In the genomic region with DNA sequence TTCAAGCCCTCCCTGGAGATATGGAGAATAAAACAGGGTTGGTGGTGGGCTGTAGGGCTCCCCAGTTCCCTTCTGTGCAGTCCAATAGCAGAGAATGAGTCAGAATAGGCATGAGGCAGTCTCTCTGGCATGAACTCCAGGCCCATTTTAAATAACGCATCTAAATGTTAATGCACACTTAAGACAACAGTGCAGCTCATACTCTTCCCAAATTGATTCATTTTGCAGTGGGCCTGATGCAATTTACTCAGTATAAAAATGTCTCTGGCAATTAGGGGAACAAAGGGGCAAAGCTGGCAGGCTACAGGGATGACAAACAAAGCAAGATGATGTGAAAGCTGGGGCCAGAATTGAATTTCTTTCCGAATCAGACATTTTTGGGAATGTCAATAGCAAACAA, we compare ENCODE assay signal across 26 cellular contexts.
A peak's percentile ranks its signal among the peaks of the same experiment; 100 is the strongest.
DNase-seq lines count a peak whose midpoint lies in the region; ATAC-seq, FAIRE-seq and TF ChIP-seq lines count a peak whose summit lies in the region.
"Had no signal": no experiment of that assay in that cellular context is flagged by ENCODE, and none has a peak within 500 bp of the region (broad histone marks: within the 10 kb centered on the region; RNA-seq: fewer than 3 reads in every experiment).

No MANE protein-coding gene starts in this region.

- DNase-seq in BE2C = peak; percentile 51
- DNase-seq in NCI-H226 = peak; percentile 22
- peak; percentile 66 for DNase-seq in iris pigment epithelial cell (ENCODE audit: low read depth)
- DNase-seq in NCI-H1436 (lab: John Stamatoyannopoulos, UW) = no peak
- no peak for DNase-seq in pancreas
- DNase-seq: activated CD4-positive, alpha-beta T cell treated with anti-CD3 and anti-CD28 coated beads for 4 hours; CD4-positive, alpha-beta memory T cell; DMS153; GF-D8; hippocampal formation; left ventricle myocardium superior; midbrain; NCI-H187 treated with DMSO at 0.1 percent for 48 hours; NCI-H446 treated with DMSO at 0.1 percent for 48 hours; sigmoid colon; SJCRH30 had no signal

- WGBS in pancreas, 2 donors = 91 to 95% methylated on average over 2 of the region's 2 CpGs

- ATAC-seq in GM18502 (IDR thresholded peaks at IDR 0.05; ENCODE audit: poor library complexity, unreplicated experiment) (no peak), pancreas (no peak)
- ATAC-seq: left ventricle myocardium superior; natural killer cell treated with Interleukin-12 subunit alpha and Interleukin-12 subunit beta and Interleukin-15 and Interleukin-18, amount 100 ng/mL, for 72 hours; Panc1 had no signal

- peak overlapping the region in 3 of 5 experiments; percentile 68 to 94 (median 71) for H3K27ac Mint-ChIP-seq in brain
- H3K27ac Mint-ChIP-seq: activated naive CD4-positive, alpha-beta T cell treated with anti-CD3 and anti-CD28 coated beads, Interleukin-2, amount 50 U/mL, for 24 hours; CD4-positive, alpha-beta memory T cell; dendritic cell treated with granulocyte-macrophage colony-stimulating factor and Interleukin-4, amounts not matched to agents 40 ng/mL and 50 ng/mL, for 4 days; natural killer cell treated with Interleukin-12 subunit alpha and Interleukin-12 subunit beta and Interleukin-15 and Interleukin-18, amount 100 ng/mL, for 72 hours; T-helper 1 cell treated with Interleukin-12 subunit alpha and Interleukin-12 subunit beta and Interleukin-4 antibody, amounts not matched to agents 30 μg/mL and 1 μg/mL, for 36 hours had no signal

- peaks cover 8% of the 10 kb centered on the region for H3K36me3 Mint-ChIP-seq in brain
- H3K36me3 Mint-ChIP-seq: activated naive CD4-positive, alpha-beta T cell treated with anti-CD3 and anti-CD28 coated beads, Interleukin-2, amount 50 U/mL, for 24 hours; CD4-positive, alpha-beta memory T cell; natural killer cell treated with Interleukin-12 subunit alpha and Interleukin-12 subunit beta and Interleukin-15 and Interleukin-18, amount 100 ng/mL, for 72 hours had no signal

- H3K36me3 ChIP-seq in BE2C (no peaks in the 10 kb centered on the region), pancreas (no peaks in the 10 kb centered on the region)
- H3K36me3 ChIP-seq: sigmoid colon had no signal

- peak overlapping the region in 1 of 5 experiments; percentile 33 for H3K4me3 Mint-ChIP-seq in brain
- H3K4me3 Mint-ChIP-seq: activated naive CD4-positive, alpha-beta T cell treated with anti-CD3 and anti-CD28 coated beads, Interleukin-2, amount 50 U/mL, for 24 hours; CD4-positive, alpha-beta memory T cell; dendritic cell treated with granulocyte-macrophage colony-stimulating factor and Interleukin-4, amounts not matched to agents 40 ng/mL and 50 ng/mL, for 4 days; natural killer cell treated with Interleukin-12 subunit alpha and Interleukin-12 subunit beta and Interleukin-15 and Interleukin-18, amount 100 ng/mL, for 72 hours; T-helper 1 cell treated with Interleukin-12 subunit alpha and Interleukin-12 subunit beta and Interleukin-4 antibody, amounts not matched to agents 30 μg/mL and 1 μg/mL, for 36 hours had no signal

- peaks cover 22% of the 10 kb centered on the region for H3K4me1 Mint-ChIP-seq in brain
- H3K4me1 Mint-ChIP-seq: activated naive CD4-positive, alpha-beta T cell treated with anti-CD3 and anti-CD28 coated beads, Interleukin-2, amount 50 U/mL, for 24 hours had no signal

- H3K9me3 Mint-ChIP-seq in brain = peaks cover 7 to 11% (median 8%) of the 10 kb centered on the region in 5 experiments
- H3K9me3 Mint-ChIP-seq: dendritic cell treated with granulocyte-macrophage colony-stimulating factor and Interleukin-4, amounts not matched to agents 40 ng/mL and 50 ng/mL, for 4 days; T-helper 1 cell treated with Interleukin-12 subunit alpha and Interleukin-12 subunit beta and Interleukin-4 antibody, amounts not matched to agents 30 μg/mL and 1 μg/mL, for 36 hours had no signal

- FAIRE-seq in pancreas (lab: Jason Lieb, UNC) = no peak
- FAIRE-seq: frontal cortex had no signal

- no peak overlapping the region for H3K27ac ChIP-seq in pancreas
- H3K27ac ChIP-seq: KMS-11, parathyroid adenoma, sigmoid colon, SJCRH30 had no signal

- H3K4me1 ChIP-seq in BE2C (peaks cover 26% of the 10 kb centered on the region), pancreas (peaks cover 6 to 11% (median 10%) of the 10 kb centered on the region in 3 donors)
- H3K4me1 ChIP-seq: sigmoid colon, SJCRH30 had no signal

- H3K27me3 ChIP-seq in BE2C (no peaks in the 10 kb centered on the region), pancreas (no peaks in the 10 kb centered on the region)
- H3K27me3 ChIP-seq: sigmoid colon, SJCRH30 had no signal

- no peak overlapping the region for H3K4me3 ChIP-seq in BE2C (ENCODE audit: low read depth, low read length)
- H3K4me3 ChIP-seq in pancreas = no peak overlapping the region
- H3K4me3 ChIP-seq: sigmoid colon, SJCRH30 had no signal

- H3K9me3 ChIP-seq in BE2C (no peaks in the 10 kb centered on the region), pancreas (no peaks in the 10 kb centered on the region)
- H3K9me3 ChIP-seq: sigmoid colon had no signal

- intact Hi-C loops in pancreas (cut with DNase I) = no loop called here

- TF ChIP-seq CTCF in BE2C (IDR thresholded peaks at IDR 0.05; ENCODE audit: low read depth, low read length) = no peak
- no peak for TF ChIP-seq CTCF in brain (conservative IDR thresholded peaks at IDR 0.05)
- no peak for TF ChIP-seq CTCF in pancreas (IDR thresholded peaks at IDR 0.05)

- H3K27me3 Mint-ChIP-seq in brain = peaks cover 10% of the 10 kb centered on the region
- H3K27me3 Mint-ChIP-seq: dendritic cell treated with granulocyte-macrophage colony-stimulating factor and Interleukin-4, amounts not matched to agents 40 ng/mL and 50 ng/mL, for 4 days had no signal

Comparison
In these comparisons a context has a peak if more than half of its experiments do, and no peak if none do; other contexts are left out.
1. DNase-seq: peak in BE2C (single experiment), NCI-H226 (single experiment) and iris pigment epithelial cell (single experiment); none in NCI-H1436 (single experiment) and pancreas (0 of 6).